7 cellular contexts compared by ENCODE assay signal in genomic region chr12:54112336-54112735, GRCh38.
DNase-seq lines count a peak whose midpoint lies in the region.

No MANE protein-coding gene starts in this region.

- DNase-seq in DMS 273 treated with DMSO at 0.1 percent for 48 hours (lab: John Stamatoyannopoulos, UW), result peak; percentile 24
- peak; percentile 28 for DNase-seq in NCI-H1092 (lab: John Stamatoyannopoulos, UW)
- peak; percentile 70 for DNase-seq in NCI-H1694 treated with DMSO at 0.1 percent for 48 hours (lab: John Stamatoyannopoulos, UW)
- peak; percentile 78 to 87 for DNase-seq in NCI-H446 (lab: John Stamatoyannopoulos, UW)
- peak; percentile 92 for DNase-seq in NCI-H69 (lab: John Stamatoyannopoulos, UW)
- DNase-seq in cerebellar cortex (ENCODE audit: low spot score), result peak; percentile 65
- DNase-seq in medulla oblongata (ENCODE audit: extremely low spot score), result peak; percentile 58

Comparison
In these comparisons a context has a peak if more than half of its experiments do, and no peak if none do; other contexts are left out.
1. Peak in every context shown above with its lines: DNase-seq.
2. DNase-seq: peak in every context shown above with its lines; median percentile 92 in NCI-H69; 82 in NCI-H446; 70 in NCI-H1694 treated with DMSO at 0.1 percent for 48 hours; 65 in cerebellar cortex; 58 in medulla oblongata; 28 in NCI-H1092; 24 in DMS 273 treated with DMSO at 0.1 percent for 48 hours.